ENCODE assay signal across 13 cellular contexts in genomic region chr9:114518599-114519022, GRCh38. TPM values are rescaled to one million over a fixed set of nuclear protein-coding genes. Genes with fewer than 3 reads are reported as not detected.
A peak's percentile ranks its signal among the peaks of the same experiment; 100 is the strongest.
DNase-seq lines count a peak whose midpoint lies in the region; ATAC-seq, FAIRE-seq and TF ChIP-seq lines count a peak whose summit lies in the region.
"Had no signal": no experiment of that assay in that cellular context is flagged by ENCODE, and none has a peak within 500 bp of the region (broad histone marks: within the 10 kb centered on the region; RNA-seq: fewer than 3 reads in every experiment).

No MANE protein-coding gene starts in this region.

- H3K9ac ChIP-seq in K562 (ENCODE audit: insufficient read depth in 1 of 2, low read depth in 2 of 2, low read length in 2 of 2): no peak overlapping the region

- in situ Hi-C loops in K562 (cut with MboI): no loop called here

- H3K4me1 ChIP-seq in K562 (replicated peaks in 1 of 2; ENCODE audit: control insufficient read depth in 2 of 2, insufficient read depth in 2 of 2, low read length in 2 of 2): no peaks in the 10 kb centered on the region

- no peak overlapping the region for H3K4me3 Mint-ChIP-seq in T-helper 17 cell
- H3K4me3 Mint-ChIP-seq: CD4-positive, alpha-beta memory T cell had no signal

- H3K79me2 ChIP-seq in K562 (ENCODE audit: control insufficient read depth, insufficient read depth, low read length): no peaks in the 10 kb centered on the region

- no peak overlapping the region for H3K4me2 ChIP-seq in K562 (ENCODE audit: insufficient read depth, low read length)

- POLR2A ChIA-PET in K562 (lab: Yijun Ruan, JAX): interaction anchor here (1.2 kb wide), 1 partner anchor 14 kb away, joined by 3 read pairs; no protein-coding TSS in a partner anchor

- no peak for TF ChIP-seq EP300 in K562 (IDR thresholded peaks at IDR 0.05; ENCODE audit: low read length)

- peaks cover 4% of the 10 kb centered on the region for H3K36me3 Mint-ChIP-seq in T-helper 17 cell (ENCODE audit: low read depth)
- H3K36me3 Mint-ChIP-seq: CD4-positive, alpha-beta memory T cell had no signal

- no peak overlapping the region for H3K27ac Mint-ChIP-seq in T-helper 17 cell

- H3K9me3 ChIP-seq in K562 (replicated peaks; ENCODE audit: control insufficient read depth, insufficient read depth, low read depth, low read length) (no peaks in the 10 kb centered on the region), T-helper 17 cell (ENCODE audit: control insufficient read depth, low read length, poor library complexity, severe bottlenecking) (no peaks in the 10 kb centered on the region)

- FAIRE-seq in K562 (lab: Jason Lieb, UNC): no peak

- no peak overlapping the region for H3K27ac ChIP-seq in K562 (ENCODE audit: extremely low read depth, low read depth, low read length)

- no peaks in the 10 kb centered on the region for H4K20me1 ChIP-seq in K562 (replicated peaks; ENCODE audit: control insufficient read depth, insufficient read depth, low read length)

- H3K27me3 ChIP-seq in K562 (ENCODE audit: control insufficient read depth in 2 of 2, insufficient read depth in 2 of 2, low read length in 2 of 2): peaks cover 17 to 19% of the 10 kb centered on the region in 2 experiments

- H3K4me1 Mint-ChIP-seq in T-helper 17 cell: no peaks in the 10 kb centered on the region

- TF ChIP-seq CTCF in K562 (IDR thresholded peaks at IDR 0.05 in 2 of 3, conservative IDR thresholded peaks at IDR 0.05 in 1 of 3; ENCODE audit: insufficient read depth in 2 of 3, low read depth in 1 of 3, low read length in 3 of 3): no peak

- no peaks in the 10 kb centered on the region for H3K9me1 ChIP-seq in K562 (ENCODE audit: control insufficient read depth, insufficient read depth, low read length)

- TF ChIP-seq RAD21 in K562 (CRISPR knock-in tag; conservative IDR thresholded peaks at IDR 0.05 in 1 of 2, IDR thresholded peaks at IDR 0.05 in 1 of 2): no peak

- DNase-seq in K562 (ENCODE audit: extremely low read depth in 1 of 4, low spot score in 3 of 4) (no peak), T-helper 17 cell (no peak), NCI-H187 treated with DMSO at 0.1 percent for 48 hours (lab: John Stamatoyannopoulos, UW) (no peak), NCI-H510A treated with DMSO at 0.1 percent for 48 hours (lab: John Stamatoyannopoulos, UW) (no peak), NCI-H526 treated with DMSO at 0.1 percent for 48 hours (lab: John Stamatoyannopoulos, UW) (no peak)
- DNase-seq: CD4-positive, alpha-beta memory T cell; effector memory CD4-positive, alpha-beta T cell; hippocampal formation; NCI-H2029 had no signal

- no peak for TF ChIP-seq POLR2A in K562 (conservative IDR thresholded peaks at IDR 0.05)

- H3K4me3 ChIP-seq in K562: no peak overlapping the region

- CTCF ChIA-PET in K562 (lab: Yijun Ruan, JAX; ENCODE audit: low intra/inter-chr PET ratio): no interaction called here

- no peak overlapping the region for H2AFZ ChIP-seq in K562 (ENCODE audit: low read depth, low read length)

- WGBS in K562 (ENCODE audit: insufficient coverage, low coverage, missing lambda C conversion rate): 2% methylated on average over 4 of the region's 4 CpGs

- no TSS peak for BruUV-seq in K562 (replicated peaks; lab: Mats Ljungman, UMichigan)

- no peaks in the 10 kb centered on the region for H3K36me3 ChIP-seq in K562 (ENCODE audit: control insufficient read depth, insufficient read depth, low read length)

- intact Hi-C loops in K562 (cut with micrococcal nuclease): no loop called here

- ATAC-seq in GM18502 (IDR thresholded peaks at IDR 0.05; ENCODE audit: poor library complexity, unreplicated experiment) (peak; percentile 64), GM19467 (IDR thresholded peaks at IDR 0.05; ENCODE audit: unreplicated experiment) (peak; percentile 88), HG03097 (IDR thresholded peaks at IDR 0.05; ENCODE audit: low FRiP score, unreplicated experiment) (peak; percentile 46), K562 (no peak), T-helper 17 cell (no peak)
- ATAC-seq: Right ventricle myocardium inferior had no signal

- peaks cover 58% of the 10 kb centered on the region for H3K27me3 Mint-ChIP-seq in T-helper 17 cell

TF ChIP-seq in K562, 482 proteins besides CTCF, POLR2A, EP300 and RAD21:
- TF ChIP-seq SPI1 (IDR thresholded peaks at IDR 0.05; ENCODE audit: borderline replicate concordance, low read depth, low read length) (0 out of 2 replicates have a peak, but pooled peaks have one; percentile 32), ZNF561 (CRISPR knock-in tag; conservative IDR thresholded peaks at IDR 0.05) (no peak), HNRNPUL1 (IDR thresholded peaks at IDR 0.05; ENCODE audit: low read length) (no peak)

RNA-seq across cellular contexts. Expression of gene WHRN, which starts 13.3 kb away (rescaled TPM):
- 13.7 and 31.3 TPM in 2 replicates for total RNA-seq in K562 (2011; cell fraction: chromatin; rRNA removed; ENCODE audit: low replicate concordance)
- total RNA-seq in K562 (2011; cell fraction: nucleolus; rRNA removed): 20.9 and 25.0 TPM in 2 replicates
- total RNA-seq in K562 (2011; cell fraction: nucleoplasm; rRNA removed): 17.4 and 19.4 TPM in 2 replicates
- total RNA-seq in K562 (2014; rRNA removed) (9.0 and 10.1 TPM in 2 replicates), K562 (2014; rRNA removed; fragmentation: Illumina TruSeq; extraction: Trizol) (1.1 and 2.0 TPM in 2 replicates), K562 (2015; rRNA removed; fragmentation: Illumina TruSeq; extraction: Trizol) (3.0 and 3.5 TPM in 2 replicates), K562 (2021) (14.1 and 17.1 TPM in 2 replicates), T-helper 17 cell (10 to 100 TPM; 18.2 to 32.6 TPM)
- polyA plus RNA-seq in K562 (2011; rRNA removed) (3.0 and 5.3 TPM in 2 replicates), K562 (2014; fragmentation: Illumina TruSeq; extraction: Trizol) (5.1 and 6.2 TPM in 2 replicates), K562 (2014; fragmentation: Nextera tagmentation; extraction: Ambion mirVana) (under 1 TPM; 0.31 TPM), K562 (2014; rRNA removed) (10.4 and 10.5 TPM in 2 replicates)
- 3.4 and 4.9 TPM in 2 replicates for polyA plus RNA-seq in K562 (2011; cell fraction: cytosol; rRNA removed)
- 39.6 and 62.6 TPM in 2 replicates for polyA plus RNA-seq in K562 (2011; cell fraction: nucleus; rRNA removed)
- polyA plus RNA-seq in K562 (2012): 10.1 and 16.2 TPM in 2 replicates
- polyA minus RNA-seq in K562 (2011; rRNA and poly(A)+ RNA removed): 0.84 and 1.2 TPM in 2 replicates
- 3.1 and 3.9 TPM in 2 replicates for polyA minus RNA-seq in K562 (2011; cell fraction: cytosol; rRNA and poly(A)+ RNA removed)
- polyA minus RNA-seq in K562 (2011; cell fraction: nucleus; rRNA and poly(A)+ RNA removed): 14.1 and 15.1 TPM in 2 replicates

Comparison
In these comparisons a context has a peak if more than half of its experiments do, and no peak if none do; other contexts are left out.
1. ATAC-seq: peak in GM18502 (single experiment), GM19467 (single experiment) and HG03097 (single experiment); none in K562 (single experiment) and T-helper 17 cell (single experiment).